8 cellular contexts compared by ENCODE assay signal in genomic region chr11:66050581-66051231, GRCh38. TPM values are rescaled to one million over a fixed set of nuclear protein-coding genes. Genes with fewer than 3 reads are reported as not detected.
A peak's percentile ranks its signal among the peaks of the same experiment; 100 is the strongest.
DNase-seq lines count a peak whose midpoint lies in the region; ATAC-seq and TF ChIP-seq lines count a peak whose summit lies in the region.
"Had no signal": no experiment of that assay in that cellular context is flagged by ENCODE, and none has a peak within 500 bp of the region (broad histone marks: within the 10 kb centered on the region; RNA-seq: fewer than 3 reads in every experiment).

No MANE protein-coding gene starts in this region.

- in situ Hi-C loops in GM13977 (cut with MboI; ENCODE audit: low pct_unique_long_range_greater_than_20kb, low sequenced_read_pairs, unreplicated experiment): no loop called here

- TF ChIP-seq CTCF in GM13977 (IDR thresholded peaks at IDR 0.05; ENCODE audit: extremely low read depth, insufficient read depth, missing control alignments) (no peak), dorsolateral prefrontal cortex (IDR thresholded peaks at IDR 0.05 in 54 of 56, conservative IDR thresholded peaks at IDR 0.05 in 2 of 56; ENCODE audit: low read depth in 1 of 56, partially characterized antibody in 56 of 56) (no peak)

- peaks cover 9% of the 10 kb centered on the region for H3K79me1 ChIP-seq in trophoblast cell (ENCODE audit: low read length)

- H3K27ac ChIP-seq in dorsolateral prefrontal cortex (peak overlapping the region; percentile 84 to 100 (median 97)), trophoblast cell (ENCODE audit: low read depth, low read length) (no peak overlapping the region)

- DNase-seq in GM13977 (ENCODE audit: low spot score) (peak; percentile 14), NCI-H2107 treated with DMSO at 0.1 percent for 48 hours (lab: John Stamatoyannopoulos, UW; ENCODE audit: unreplicated experiment) (peak; percentile 33), dorsolateral prefrontal cortex (no peak), trophoblast cell (no peak), NCI-H748 (lab: John Stamatoyannopoulos, UW; ENCODE audit: unreplicated experiment) (no peak), medulla oblongata (ENCODE audit: extremely low spot score) (no peak)
- DNase-seq: stimulated activated CD4-positive, alpha-beta T cell treated with anti-CD3 and anti-CD28 coated beads, Interleukin-12 subunit alpha, Interleukin-12 subunit beta, amount 100 ng/mL, for 4 hours had no signal

- H3K4me3 ChIP-seq in dorsolateral prefrontal cortex (peak overlapping the region in 14 of 59 donors; percentile 80 to 100 (median 96)), trophoblast cell (ENCODE audit: low read depth, low read length) (no peak overlapping the region)

- H3K36me3 ChIP-seq in trophoblast cell (ENCODE audit: control insufficient read depth in 1 of 2, insufficient read depth in 2 of 2, low read length in 2 of 2): peaks cover 10 to 11% of the 10 kb centered on the region in 2 experiments

- peaks cover 0 to 3% (median 0%) of the 10 kb centered on the region in 45 donors for H3K27me3 ChIP-seq in dorsolateral prefrontal cortex
- H3K27me3 ChIP-seq in trophoblast cell (ENCODE audit: insufficient read depth, low read length): no peaks in the 10 kb centered on the region

- H3K4ac ChIP-seq in trophoblast cell (ENCODE audit: low read depth, low read length): no peak overlapping the region

- no peak overlapping the region for H2AK5ac ChIP-seq in trophoblast cell (ENCODE audit: low read length)

- no peak overlapping the region for H2BK120ac ChIP-seq in trophoblast cell (ENCODE audit: insufficient read depth, low read length, poor library complexity)

- no peak overlapping the region for H3K23ac ChIP-seq in trophoblast cell (ENCODE audit: low read length)

- intact Hi-C loops in dorsolateral prefrontal cortex (cut with DNase I): loop anchor here in 1 of 2 donors (10.0 kb wide), 1 partner anchor 294 kb away; the partner anchor contains the start of genes B4GAT1 and BRMS1

- H4K8ac ChIP-seq in trophoblast cell (ENCODE audit: low read depth, low read length): peak overlapping the region; percentile 25

- H3K79me2 ChIP-seq in trophoblast cell (ENCODE audit: control insufficient read depth, insufficient read depth, low read length, poor library complexity): peaks cover 13% of the 10 kb centered on the region

- no peak overlapping the region for H3K18ac ChIP-seq in trophoblast cell (ENCODE audit: low read length)

- peaks cover 8 to 14% of the 10 kb centered on the region in 2 experiments for H3K4me1 ChIP-seq in trophoblast cell (ENCODE audit: control insufficient read depth in 1 of 2, insufficient read depth in 2 of 2, low read length in 2 of 2)

- no CpG with 5 or more reads among the region's 5 CpGs for WGBS in trophoblast cell (ENCODE audit: extremely low coverage, insufficient coverage, insufficient read length)

- peak overlapping the region; percentile 71 for H4K91ac ChIP-seq in trophoblast cell (ENCODE audit: low read depth, low read length)

- H3K9ac ChIP-seq in trophoblast cell (ENCODE audit: low read length): no peak overlapping the region

- no peak overlapping the region for H4K12ac ChIP-seq in trophoblast cell (ENCODE audit: low read depth, low read length)

- peak overlapping the region; percentile 68 for H3K4me2 ChIP-seq in trophoblast cell (ENCODE audit: low read length)

- H2BK5ac ChIP-seq in trophoblast cell (ENCODE audit: low read depth, low read length, poor library complexity): no peak overlapping the region

- peak overlapping the region; percentile 24 for H3K14ac ChIP-seq in trophoblast cell (ENCODE audit: low read length)

- no peaks in the 10 kb centered on the region for H3K9me3 ChIP-seq in trophoblast cell (ENCODE audit: insufficient read depth, low read depth, low read length)

- H2AFZ ChIP-seq in trophoblast cell (ENCODE audit: insufficient read depth, low read length, poor library complexity): no peak overlapping the region

- H2BK12ac ChIP-seq in trophoblast cell (ENCODE audit: low read length): no peak overlapping the region

- ATAC-seq in HG03457 (IDR thresholded peaks at IDR 0.05; ENCODE audit: unreplicated experiment): no peak

RNA-seq across cellular contexts. Expression of gene SF3B2, which starts 1.5 kb away (rescaled TPM):
- 100 to 1,000 TPM; 120 to 225 (median 154) TPM for total RNA-seq in dorsolateral prefrontal cortex
- polyA plus RNA-seq in trophoblast cell (2013): 157 and 158 TPM in 2 replicates

RNA-seq across cellular contexts. Expression of gene GAL3ST3, which starts 1.7 kb away (rescaled TPM):
- 10 to 100 TPM in 73 of 120 experiments, 1 to 10 TPM in 47; 3.8 to 17.5 (median 10.5) TPM for total RNA-seq in dorsolateral prefrontal cortex
- 0.12 TPM in 2 replicates for polyA plus RNA-seq in trophoblast cell (2013)

RNA-seq across cellular contexts. Expression of gene PACS1, which starts 19.4 kb away (rescaled TPM):
- 100 to 1,000 TPM in 42 of 120 experiments, 10 to 100 TPM in 78; 58.1 to 131 (median 95.3) TPM for total RNA-seq in dorsolateral prefrontal cortex
- 63.7 and 65.0 TPM in 2 replicates for polyA plus RNA-seq in trophoblast cell (2013)

RNA-seq across cellular contexts. Expression of gene CATSPER1, which starts 24.4 kb away (rescaled TPM):
- total RNA-seq in dorsolateral prefrontal cortex: 1 to 10 TPM in 2 of 120 experiments, under 1 TPM in 20, not detected in 98; 0.16 to 1.2 (median 0.36) TPM
- 0.04 TPM in 1 of 2 replicates, not detected in the other for polyA plus RNA-seq in trophoblast cell (2013)

RNA-seq across cellular contexts. Expression of gene CST6, which starts 38.9 kb away (rescaled TPM):
- total RNA-seq in dorsolateral prefrontal cortex: under 1 TPM in 6 of 120 experiments, not detected in 114; 0.64 to 0.85 (median 0.71) TPM
- 15.1 and 18.1 TPM in 2 replicates for polyA plus RNA-seq in trophoblast cell (2013)

Comparison
In these comparisons a context has a peak if more than half of its experiments do, and no peak if none do; other contexts are left out.
1. DNase-seq: peak in GM13977 (single experiment) and NCI-H2107 treated with DMSO at 0.1 percent for 48 hours (single experiment); none in dorsolateral prefrontal cortex (0 of 10), trophoblast cell (0 of 2), NCI-H748 (single experiment) and medulla oblongata (single experiment).